ENCODE assay signal across 27 cellular contexts in the genomic region with DNA sequence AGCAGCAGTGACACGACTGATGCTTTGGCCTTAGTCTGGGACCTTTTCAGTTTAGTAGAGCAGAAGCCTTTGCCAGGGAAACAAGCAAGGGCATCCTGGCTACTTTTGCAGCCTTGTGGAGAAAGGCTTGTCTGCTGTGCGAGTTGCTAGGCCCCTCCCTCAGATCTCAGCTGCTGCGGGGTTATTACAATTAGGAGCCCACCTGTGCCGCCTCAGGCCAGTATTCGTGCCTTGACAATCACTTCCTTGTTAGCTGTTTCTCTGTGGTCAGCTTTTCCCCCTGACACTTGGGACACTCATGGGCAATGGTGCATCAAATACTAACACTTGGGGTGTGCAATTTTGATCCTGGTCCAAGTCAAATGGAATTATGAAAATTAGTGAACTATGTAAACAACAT.
"Had no signal": no experiment of that assay in that cellular context is flagged by ENCODE, and none has a peak within 500 bp of the region (broad histone marks: within the 10 kb centered on the region; RNA-seq: fewer than 3 reads in every experiment).

No MANE protein-coding gene starts in this region.

- H3K36me3 ChIP-seq: cardiac muscle cell, colonic mucosa, WERI-Rb-1 had no signal

- H3K4me3 ChIP-seq: cardiac muscle cell, colonic mucosa, SK-N-MC had no signal

- H3K4me1 ChIP-seq: colonic mucosa had no signal

- H3K27ac ChIP-seq: cardiac muscle cell, colonic mucosa, KMS-11, SK-N-MC, WERI-Rb-1 had no signal

- H3K27me3 ChIP-seq: cardiac muscle cell, colonic mucosa had no signal

- H3K9me3 ChIP-seq: colonic mucosa had no signal

- DNase-seq: activated CD4-positive, alpha-beta memory T cell treated with anti-CD3 and anti-CD28 coated beads, Interleukin-2, amount 10 ng/mL, durations not matched to agents 7 days and 5 days; activated CD4-positive, alpha-beta T cell treated with anti-CD3 and anti-CD28 coated beads for 1 hour; activated CD4-positive, alpha-beta T cell treated with anti-CD3 and anti-CD28 coated beads for 48 hours; activated CD4-positive, CD25-positive, alpha-beta regulatory T cell; activated effector memory CD4-positive, alpha-beta T cell treated with anti-CD3 and anti-CD28 coated beads, Interleukin-2, amount 50 U/mL, for 16 hours; activated naive CD4-positive, alpha-beta T cell; activated naive CD4-positive, alpha-beta T cell treated with anti-CD3 and anti-CD28 coated beads, Interleukin-2, amount 50 U/mL, for 16 hours; activated naive CD8-positive, alpha-beta T cell treated with anti-CD3 and anti-CD28 coated beads for 36 hours; activated T-cell treated with anti-CD3 and anti-CD28 coated beads, Interleukin-2, amount 50 U/mL, for 1 hour; activated T-cell treated with anti-CD3 and anti-CD28 coated beads, Interleukin-2, amount 50 U/mL, for 72 hours; amniotic stem cell; aorta; colonic mucosa; NCI-H1092 treated with DMSO at 0.1 percent for 48 hours; NCI-H1694; NCI-H1930; NCI-H2107; NCI-H2171; NCI-H510A; NCI-H774; OCI-M1; Right ventricle myocardium superior; T1000; WERI-Rb-1 had no signal
